ENCODE assay signal across 1 cellular context in the genomic region with DNA sequence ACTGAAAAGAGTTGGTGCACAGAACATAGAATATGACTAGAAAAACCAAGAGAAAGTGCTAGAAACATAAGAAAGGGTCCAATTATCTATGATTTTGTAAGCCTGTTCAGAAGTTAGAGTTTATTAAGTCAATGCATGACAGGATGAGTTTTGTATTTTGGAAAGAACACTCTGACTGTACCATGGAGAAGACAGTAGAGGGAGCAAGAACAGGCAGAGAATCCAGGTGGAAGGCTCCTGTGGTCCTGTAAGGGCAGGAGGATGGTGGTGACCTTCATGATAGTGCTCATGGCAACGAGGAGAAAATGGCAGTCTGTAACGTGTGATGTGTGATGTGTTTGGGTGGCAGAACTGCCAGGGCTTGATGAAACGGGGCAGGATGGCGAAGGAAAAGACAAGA.
TF ChIP-seq lines count a peak whose summit lies in the region.

No MANE protein-coding gene starts in this region.

TF ChIP-seq in GM23338, 12 proteins besides CTCF, POLR2A, EP300 and RAD21:
- TF ChIP-seq, protein P1, sequence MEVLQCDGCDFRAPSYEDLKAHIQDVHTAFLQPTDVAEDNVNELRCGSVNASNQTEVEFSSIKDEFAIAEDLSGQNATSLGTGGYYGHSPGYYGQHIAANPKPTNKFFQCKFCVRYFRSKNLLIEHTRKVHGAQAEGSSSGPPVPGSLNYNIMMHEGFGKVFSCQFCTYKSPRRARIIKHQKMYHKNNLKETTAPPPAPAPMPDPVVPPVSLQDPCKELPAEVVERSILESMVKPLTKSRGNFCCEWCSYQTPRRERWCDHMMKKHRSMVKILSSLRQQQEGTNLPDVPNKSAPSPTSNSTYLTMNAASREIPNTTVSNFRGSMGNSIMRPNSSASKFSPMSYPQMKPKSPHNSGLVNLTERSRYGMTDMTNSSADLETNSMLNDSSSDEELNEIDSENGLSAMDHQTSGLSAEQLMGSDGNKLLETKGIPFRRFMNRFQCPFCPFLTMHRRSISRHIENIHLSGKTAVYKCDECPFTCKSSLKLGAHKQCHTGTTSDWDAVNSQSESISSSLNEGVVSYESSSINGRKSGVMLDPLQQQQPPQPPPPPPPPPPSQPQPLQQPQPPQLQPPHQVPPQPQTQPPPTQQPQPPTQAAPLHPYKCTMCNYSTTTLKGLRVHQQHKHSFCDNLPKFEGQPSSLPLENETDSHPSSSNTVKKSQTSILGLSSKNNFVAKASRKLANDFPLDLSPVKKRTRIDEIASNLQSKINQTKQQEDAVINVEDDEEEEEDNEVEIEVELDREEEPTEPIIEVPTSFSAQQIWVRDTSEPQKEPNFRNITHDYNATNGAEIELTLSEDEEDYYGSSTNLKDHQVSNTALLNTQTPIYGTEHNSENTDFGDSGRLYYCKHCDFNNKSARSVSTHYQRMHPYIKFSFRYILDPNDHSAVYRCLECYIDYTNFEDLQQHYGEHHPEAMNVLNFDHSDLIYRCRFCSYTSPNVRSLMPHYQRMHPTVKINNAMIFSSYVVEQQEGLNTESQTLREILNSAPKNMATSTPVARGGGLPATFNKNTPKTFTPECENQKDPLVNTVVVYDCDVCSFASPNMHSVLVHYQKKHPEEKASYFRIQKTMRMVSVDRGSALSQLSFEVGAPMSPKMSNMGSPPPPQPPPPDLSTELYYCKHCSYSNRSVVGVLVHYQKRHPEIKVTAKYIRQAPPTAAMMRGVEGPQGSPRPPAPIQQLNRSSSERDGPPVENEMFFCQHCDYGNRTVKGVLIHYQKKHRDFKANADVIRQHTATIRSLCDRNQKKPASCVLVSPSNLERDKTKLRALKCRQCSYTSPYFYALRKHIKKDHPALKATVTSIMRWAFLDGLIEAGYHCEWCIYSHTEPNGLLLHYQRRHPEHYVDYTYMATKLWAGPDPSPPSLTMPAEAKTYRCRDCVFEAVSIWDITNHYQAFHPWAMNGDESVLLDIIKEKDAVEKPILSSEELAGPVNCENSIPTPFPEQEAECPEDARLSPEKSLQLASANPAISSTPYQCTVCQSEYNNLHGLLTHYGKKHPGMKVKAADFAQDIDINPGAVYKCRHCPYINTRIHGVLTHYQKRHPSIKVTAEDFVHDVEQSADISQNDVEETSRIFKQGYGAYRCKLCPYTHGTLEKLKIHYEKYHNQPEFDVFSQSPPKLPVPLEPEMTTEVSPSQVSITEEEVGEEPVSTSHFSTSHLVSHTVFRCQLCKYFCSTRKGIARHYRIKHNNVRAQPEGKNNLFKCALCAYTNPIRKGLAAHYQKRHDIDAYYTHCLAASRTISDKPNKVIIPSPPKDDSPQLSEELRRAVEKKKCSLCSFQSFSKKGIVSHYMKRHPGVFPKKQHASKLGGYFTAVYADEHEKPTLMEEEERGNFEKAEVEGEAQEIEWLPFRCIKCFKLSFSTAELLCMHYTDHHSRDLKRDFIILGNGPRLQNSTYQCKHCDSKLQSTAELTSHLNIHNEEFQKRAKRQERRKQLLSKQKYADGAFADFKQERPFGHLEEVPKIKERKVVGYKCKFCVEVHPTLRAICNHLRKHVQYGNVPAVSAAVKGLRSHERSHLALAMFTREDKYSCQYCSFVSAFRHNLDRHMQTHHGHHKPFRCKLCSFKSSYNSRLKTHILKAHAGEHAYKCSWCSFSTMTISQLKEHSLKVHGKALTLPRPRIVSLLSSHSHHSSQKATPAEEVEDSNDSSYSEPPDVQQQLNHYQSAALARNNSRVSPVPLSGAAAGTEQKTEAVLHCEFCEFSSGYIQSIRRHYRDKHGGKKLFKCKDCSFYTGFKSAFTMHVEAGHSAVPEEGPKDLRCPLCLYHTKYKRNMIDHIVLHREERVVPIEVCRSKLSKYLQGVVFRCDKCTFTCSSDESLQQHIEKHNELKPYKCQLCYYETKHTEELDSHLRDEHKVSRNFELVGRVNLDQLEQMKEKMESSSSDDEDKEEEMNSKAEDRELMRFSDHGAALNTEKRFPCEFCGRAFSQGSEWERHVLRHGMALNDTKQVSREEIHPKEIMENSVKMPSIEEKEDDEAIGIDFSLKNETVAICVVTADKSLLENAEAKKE (CRISPR knock-in tag; IDR thresholded peaks at IDR 0.05) = no peak
- TF ChIP-seq ZNF114 (CRISPR knock-in tag; IDR thresholded peaks at IDR 0.05) = no peak
- TF ChIP-seq, protein P2, sequence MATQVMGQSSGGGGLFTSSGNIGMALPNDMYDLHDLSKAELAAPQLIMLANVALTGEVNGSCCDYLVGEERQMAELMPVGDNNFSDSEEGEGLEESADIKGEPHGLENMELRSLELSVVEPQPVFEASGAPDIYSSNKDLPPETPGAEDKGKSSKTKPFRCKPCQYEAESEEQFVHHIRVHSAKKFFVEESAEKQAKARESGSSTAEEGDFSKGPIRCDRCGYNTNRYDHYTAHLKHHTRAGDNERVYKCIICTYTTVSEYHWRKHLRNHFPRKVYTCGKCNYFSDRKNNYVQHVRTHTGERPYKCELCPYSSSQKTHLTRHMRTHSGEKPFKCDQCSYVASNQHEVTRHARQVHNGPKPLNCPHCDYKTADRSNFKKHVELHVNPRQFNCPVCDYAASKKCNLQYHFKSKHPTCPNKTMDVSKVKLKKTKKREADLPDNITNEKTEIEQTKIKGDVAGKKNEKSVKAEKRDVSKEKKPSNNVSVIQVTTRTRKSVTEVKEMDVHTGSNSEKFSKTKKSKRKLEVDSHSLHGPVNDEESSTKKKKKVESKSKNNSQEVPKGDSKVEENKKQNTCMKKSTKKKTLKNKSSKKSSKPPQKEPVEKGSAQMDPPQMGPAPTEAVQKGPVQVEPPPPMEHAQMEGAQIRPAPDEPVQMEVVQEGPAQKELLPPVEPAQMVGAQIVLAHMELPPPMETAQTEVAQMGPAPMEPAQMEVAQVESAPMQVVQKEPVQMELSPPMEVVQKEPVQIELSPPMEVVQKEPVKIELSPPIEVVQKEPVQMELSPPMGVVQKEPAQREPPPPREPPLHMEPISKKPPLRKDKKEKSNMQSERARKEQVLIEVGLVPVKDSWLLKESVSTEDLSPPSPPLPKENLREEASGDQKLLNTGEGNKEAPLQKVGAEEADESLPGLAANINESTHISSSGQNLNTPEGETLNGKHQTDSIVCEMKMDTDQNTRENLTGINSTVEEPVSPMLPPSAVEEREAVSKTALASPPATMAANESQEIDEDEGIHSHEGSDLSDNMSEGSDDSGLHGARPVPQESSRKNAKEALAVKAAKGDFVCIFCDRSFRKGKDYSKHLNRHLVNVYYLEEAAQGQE (IDR thresholded peaks at IDR 0.05; ENCODE audit: unreplicated experiment) = no peak
- no peak for TF ChIP-seq NANOG (IDR thresholded peaks at IDR 0.05; ENCODE audit: borderline replicate concordance)
- TF ChIP-seq, protein P3, sequence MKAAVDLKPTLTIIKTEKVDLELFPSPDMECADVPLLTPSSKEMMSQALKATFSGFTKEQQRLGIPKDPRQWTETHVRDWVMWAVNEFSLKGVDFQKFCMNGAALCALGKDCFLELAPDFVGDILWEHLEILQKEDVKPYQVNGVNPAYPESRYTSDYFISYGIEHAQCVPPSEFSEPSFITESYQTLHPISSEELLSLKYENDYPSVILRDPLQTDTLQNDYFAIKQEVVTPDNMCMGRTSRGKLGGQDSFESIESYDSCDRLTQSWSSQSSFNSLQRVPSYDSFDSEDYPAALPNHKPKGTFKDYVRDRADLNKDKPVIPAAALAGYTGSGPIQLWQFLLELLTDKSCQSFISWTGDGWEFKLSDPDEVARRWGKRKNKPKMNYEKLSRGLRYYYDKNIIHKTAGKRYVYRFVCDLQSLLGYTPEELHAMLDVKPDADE (IDR thresholded peaks at IDR 0.05) = no peak
- no peak for TF ChIP-seq STAT1 (IDR thresholded peaks at IDR 0.05; ENCODE audit: unreplicated experiment)
- TF ChIP-seq ZNF331 (CRISPR knock-in tag; IDR thresholded peaks at IDR 0.05; ENCODE audit: low read depth) = no peak
- TF ChIP-seq JUNB (IDR thresholded peaks at IDR 0.05; ENCODE audit: unreplicated experiment) = no peak
- no peak for TF ChIP-seq CREB1 (CRISPR knock-in tag; IDR thresholded peaks at IDR 0.05; ENCODE audit: low read depth)
- TF ChIP-seq EZH2 (IDR thresholded peaks at IDR 0.05; ENCODE audit: low read depth, unreplicated experiment) = no peak
- TF ChIP-seq EZH2phosphoT487 (IDR thresholded peaks at IDR 0.05; ENCODE audit: unreplicated experiment) = no peak
- no peak for TF ChIP-seq POLR2AphosphoS5 (IDR thresholded peaks at IDR 0.05; ENCODE audit: low read depth)
